1 cellular context compared by ENCODE assay signal in the genomic region with DNA sequence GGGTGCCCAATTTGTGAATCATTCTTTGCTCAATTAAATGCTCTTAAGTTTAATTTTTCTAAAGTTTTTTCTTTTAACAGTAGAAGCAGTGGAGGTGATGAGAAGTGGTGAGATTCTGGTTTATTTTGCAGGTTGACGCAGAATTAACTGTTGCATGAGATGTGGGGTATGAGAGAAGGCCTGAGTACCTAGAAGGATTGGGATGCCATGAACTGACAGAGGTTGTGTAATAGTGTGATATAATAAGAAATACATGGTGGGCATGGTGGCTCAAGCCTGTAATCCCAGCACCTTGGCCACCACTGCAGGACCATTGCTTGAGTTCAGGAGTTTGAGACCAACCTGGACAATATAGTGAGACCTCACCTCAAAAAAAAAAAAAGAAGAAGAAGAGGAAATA.
TF ChIP-seq lines count a peak whose summit lies in the region.

No MANE protein-coding gene starts in this region.

TF ChIP-seq in HCT116, 20 proteins besides CTCF, POLR2A, EP300 and RAD21:
- TF ChIP-seq ZNF274 (IDR thresholded peaks at IDR 0.05; ENCODE audit: low read depth, low read length) (no peak), CEBPB (IDR thresholded peaks at IDR 0.05; ENCODE audit: low read depth) (no peak), YY1 (IDR thresholded peaks at IDR 0.05; ENCODE audit: extremely low read depth, insufficient replicate concordance, low read depth, low read length) (no peak)
- TF ChIP-seq, protein P1, sequence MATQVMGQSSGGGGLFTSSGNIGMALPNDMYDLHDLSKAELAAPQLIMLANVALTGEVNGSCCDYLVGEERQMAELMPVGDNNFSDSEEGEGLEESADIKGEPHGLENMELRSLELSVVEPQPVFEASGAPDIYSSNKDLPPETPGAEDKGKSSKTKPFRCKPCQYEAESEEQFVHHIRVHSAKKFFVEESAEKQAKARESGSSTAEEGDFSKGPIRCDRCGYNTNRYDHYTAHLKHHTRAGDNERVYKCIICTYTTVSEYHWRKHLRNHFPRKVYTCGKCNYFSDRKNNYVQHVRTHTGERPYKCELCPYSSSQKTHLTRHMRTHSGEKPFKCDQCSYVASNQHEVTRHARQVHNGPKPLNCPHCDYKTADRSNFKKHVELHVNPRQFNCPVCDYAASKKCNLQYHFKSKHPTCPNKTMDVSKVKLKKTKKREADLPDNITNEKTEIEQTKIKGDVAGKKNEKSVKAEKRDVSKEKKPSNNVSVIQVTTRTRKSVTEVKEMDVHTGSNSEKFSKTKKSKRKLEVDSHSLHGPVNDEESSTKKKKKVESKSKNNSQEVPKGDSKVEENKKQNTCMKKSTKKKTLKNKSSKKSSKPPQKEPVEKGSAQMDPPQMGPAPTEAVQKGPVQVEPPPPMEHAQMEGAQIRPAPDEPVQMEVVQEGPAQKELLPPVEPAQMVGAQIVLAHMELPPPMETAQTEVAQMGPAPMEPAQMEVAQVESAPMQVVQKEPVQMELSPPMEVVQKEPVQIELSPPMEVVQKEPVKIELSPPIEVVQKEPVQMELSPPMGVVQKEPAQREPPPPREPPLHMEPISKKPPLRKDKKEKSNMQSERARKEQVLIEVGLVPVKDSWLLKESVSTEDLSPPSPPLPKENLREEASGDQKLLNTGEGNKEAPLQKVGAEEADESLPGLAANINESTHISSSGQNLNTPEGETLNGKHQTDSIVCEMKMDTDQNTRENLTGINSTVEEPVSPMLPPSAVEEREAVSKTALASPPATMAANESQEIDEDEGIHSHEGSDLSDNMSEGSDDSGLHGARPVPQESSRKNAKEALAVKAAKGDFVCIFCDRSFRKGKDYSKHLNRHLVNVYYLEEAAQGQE (IDR thresholded peaks at IDR 0.05; ENCODE audit: low read depth): no peak
TF ChIP-seq in HCT116: peak in this region for 0.
